In the genomic region with DNA sequence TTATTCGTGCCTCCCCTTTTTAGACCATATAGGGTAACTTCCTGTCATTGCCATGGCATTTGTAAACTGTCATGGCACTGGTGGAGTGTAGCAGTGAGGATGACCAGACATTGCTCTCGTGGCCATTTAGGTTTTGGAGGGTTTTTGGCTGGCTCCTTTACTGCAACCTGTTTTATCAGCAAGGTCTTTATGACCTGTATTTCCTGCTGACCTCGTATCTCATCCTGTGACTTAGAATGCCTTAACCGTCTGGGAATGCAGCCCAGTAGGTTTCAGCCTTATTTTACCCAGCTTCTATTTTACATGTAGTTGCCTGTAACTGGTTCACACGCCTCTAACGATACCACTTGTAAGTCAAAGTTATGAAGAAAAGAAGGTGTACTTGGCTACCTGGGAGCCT, we compare ENCODE assay signal across 8 cellular contexts. TPM values are rescaled to one million over a fixed set of nuclear protein-coding genes. Genes with fewer than 3 reads are reported as not detected.
DNase-seq lines count a peak whose midpoint lies in the region; ATAC-seq, FAIRE-seq and TF ChIP-seq lines count a peak whose summit lies in the region.
"Not testable (repeated sequence)": the region's sequence is repeated elsewhere in the genome, so short reads cannot be mapped to it uniquely, and the experiment has no call there.

No MANE protein-coding gene starts in this region.

- CTCF ChIA-PET in PC-9 (lab: Charles Lee): not testable (repeated sequence)
- CTCF ChIA-PET in endothelial cell of umbilical vein (lab: Charles Lee): interaction anchor here (1.1 to 2.0 kb wide), 4 partner anchors 9 to 19 kb away, joined by 3 to 7 read pairs (median 5); no protein-coding TSS in a partner anchor

- H3K9me2 ChIP-seq in PC-9 (ENCODE audit: insufficient read depth); hepatocyte (replicated peaks; ENCODE audit: insufficient read depth): not testable (repeated sequence)

- intact Hi-C loops in PC-9 (cut with micrococcal nuclease; ENCODE audit: unreplicated experiment): loop anchor here (1.0 to 2.0 kb wide), 2 partner anchors 13 to 23 kb away; partner anchors contain the start of gene SKIL
- intact Hi-C loops in endothelial cell of umbilical vein (cut with micrococcal nuclease): loop anchor here (1.0 kb wide), 2 partner anchors 12 to 13 kb away; no protein-coding TSS in a partner anchor
- intact Hi-C loops in Right ventricle myocardium inferior (cut with DNase I): not testable (repeated sequence)

- BruUV-seq in PC-9 (replicated peaks; lab: Mats Ljungman, UMichigan); endothelial cell of umbilical vein (replicated peaks; lab: Mats Ljungman, UMichigan): not testable (repeated sequence)

- peak overlapping the region; percentile 62 for H3K27ac ChIP-seq in PC-9
- H3K27ac ChIP-seq in astrocyte (ENCODE audit: low read depth, low read length): not testable (repeated sequence)
- peak overlapping the region; percentile 72 for H3K27ac ChIP-seq in endothelial cell of umbilical vein (ENCODE audit: insufficient read depth, low read depth, low read length)
- peak overlapping the region; percentile 90 for H3K27ac ChIP-seq in hepatocyte
- H3K27ac ChIP-seq in mesodermal cell (ENCODE audit: low read depth, low read length, severe bottlenecking): peak overlapping the region; percentile 53

- H3K27me3 Mint-ChIP-seq in astrocyte (ENCODE audit: low read depth, unreplicated experiment); progenitor cell of endocrine pancreas: not testable (repeated sequence)

- H3K4me1 ChIP-seq in PC-9 (replicated peaks; ENCODE audit: insufficient read depth) (peaks cover 35% of the 10 kb centered on the region), endothelial cell of umbilical vein (ENCODE audit: control insufficient read depth, extremely low read depth, insufficient read depth, low read length) (peaks cover 13% of the 10 kb centered on the region)
- not testable (repeated sequence) for H3K4me1 ChIP-seq in astrocyte (ENCODE audit: insufficient read depth, low read length); hepatocyte (ENCODE audit: insufficient read depth); mesodermal cell (ENCODE audit: control insufficient read depth, insufficient read depth, low read length, poor library complexity, severe bottlenecking)

- DNase-seq in Caki2 (ENCODE audit: low read depth) (peak; percentile 55), PC-9 (peak; percentile 58 to 68), endothelial cell of umbilical vein (ENCODE audit: low read depth, low spot score) (peak; percentile 69)
- not testable (repeated sequence) for DNase-seq in astrocyte (ENCODE audit: low read depth); Right ventricle myocardium inferior (ENCODE audit: missing footprints); hepatocyte (ENCODE audit: low spot score); progenitor cell of endocrine pancreas (ENCODE audit: low spot score, unreplicated experiment)

- POLR2A ChIA-PET in PC-9 (lab: Charles Lee; ENCODE audit: unreplicated experiment) (interaction anchor here (0.5 to 1.2 kb wide), 5 partner anchors 9 to 533 kb away, joined by 3 to 4 read pairs (median 3); no protein-coding TSS in a partner anchor), endothelial cell of umbilical vein (lab: Charles Lee) (interaction anchor here (0.7 to 1.2 kb wide), 3 partner anchors 9 to 14 kb away, joined by 3 to 5 read pairs (median 4); partner anchors contain the start of gene SKIL)

- not testable (repeated sequence) for H3K36me3 Mint-ChIP-seq in astrocyte (ENCODE audit: low read depth, unreplicated experiment); progenitor cell of endocrine pancreas (ENCODE audit: insufficient read depth)

- H3F3A ChIP-seq in PC-9 (ENCODE audit: insufficient read depth, low read depth): not testable (repeated sequence)

- not testable (repeated sequence) for H4K20me1 ChIP-seq in PC-9 (ENCODE audit: insufficient read depth); astrocyte (ENCODE audit: insufficient read depth, low read length); endothelial cell of umbilical vein (replicated peaks; ENCODE audit: control insufficient read depth, extremely low read depth, insufficient read depth, low read length); hepatocyte (ENCODE audit: insufficient read depth, poor library complexity, severe bottlenecking)

- not testable (repeated sequence) for H3K9me1 ChIP-seq in endothelial cell of umbilical vein (replicated peaks; ENCODE audit: control insufficient read depth, extremely low read depth, insufficient read depth, low read length)

- H3K79me2 ChIP-seq in PC-9 (ENCODE audit: low read depth); astrocyte (ENCODE audit: insufficient read depth, low read length); endothelial cell of umbilical vein (ENCODE audit: control insufficient read depth, insufficient read depth, low read length); hepatocyte: not testable (repeated sequence)

- not testable (repeated sequence) for H3K9ac ChIP-seq in astrocyte (ENCODE audit: low read length)
- H3K9ac ChIP-seq in endothelial cell of umbilical vein (replicated peaks; ENCODE audit: extremely low read depth, insufficient read depth, low read length): peak overlapping the region; percentile 56

- 43% methylated on average over 6 of the region's 6 CpGs for WGBS in hepatocyte (ENCODE audit: low lambda C conversion rate, missing lambda C conversion rate)
- WGBS in mesodermal cell (ENCODE audit: insufficient coverage in 2 of 2), 2 experiments: 63 to 93% methylated on average over 4 of the region's 6 CpGs

- H3K9me3 ChIP-seq in PC-9 (ENCODE audit: insufficient read depth, low read depth); astrocyte (ENCODE audit: insufficient read depth, low read depth, low read length); endothelial cell of umbilical vein (replicated peaks; ENCODE audit: control insufficient read depth, insufficient read depth, low read length); hepatocyte (ENCODE audit: low read depth): not testable (repeated sequence)
- peaks cover 18% of the 10 kb centered on the region for H3K9me3 ChIP-seq in mesodermal cell (ENCODE audit: control insufficient read depth, low read length)

- not testable (repeated sequence) for H3K36me3 ChIP-seq in PC-9 (ENCODE audit: low read depth); astrocyte (ENCODE audit: insufficient read depth, low read length); endothelial cell of umbilical vein (ENCODE audit: control insufficient read depth in 2 of 2, extremely low read depth in 1 of 2, insufficient read depth in 2 of 2, low read length in 2 of 2); hepatocyte (replicated peaks; ENCODE audit: insufficient read depth, low read depth); mesodermal cell (ENCODE audit: control insufficient read depth, insufficient read depth, low read length)

- not testable (repeated sequence) for TF ChIP-seq CTCF in PC-9 (conservative IDR thresholded peaks at IDR 0.05); astrocyte (IDR thresholded peaks at IDR 0.05; ENCODE audit: insufficient read depth, low read depth, low read length); endothelial cell of umbilical vein (IDR thresholded peaks at IDR 0.05; ENCODE audit: extremely low read depth in 1 of 2, insufficient read depth in 1 of 2, low read depth in 1 of 2, low read length in 2 of 2); hepatocyte (IDR thresholded peaks at IDR 0.05; ENCODE audit: poor library complexity); progenitor cell of endocrine pancreas (IDR thresholded peaks at IDR 0.05; ENCODE audit: unreplicated experiment)

- H2AFZ ChIP-seq in PC-9 (peak overlapping the region; percentile 52), endothelial cell of umbilical vein (ENCODE audit: low read depth, low read length) (peak overlapping the region; percentile 39)
- H2AFZ ChIP-seq in astrocyte (ENCODE audit: low read depth, low read length); hepatocyte: not testable (repeated sequence)

- peak; percentile 34 for ATAC-seq in Right ventricle myocardium inferior

- H3K4me3 ChIP-seq in PC-9; astrocyte (ENCODE audit: insufficient read depth, low read depth, low read length); endothelial cell of umbilical vein (replicated peaks in 1 of 3; ENCODE audit: insufficient read depth in 1 of 3, low read depth in 1 of 3, low read length in 3 of 3); hepatocyte; mesodermal cell (ENCODE audit: extremely low read depth, insufficient read depth, low read length, poor library complexity, severe bottlenecking): not testable (repeated sequence)

- H3K27ac Mint-ChIP-seq in astrocyte (ENCODE audit: unreplicated experiment): peak overlapping the region; percentile 94
- peak overlapping the region; percentile 84 for H3K27ac Mint-ChIP-seq in progenitor cell of endocrine pancreas

- H3K4me2 ChIP-seq in PC-9 (peak overlapping the region; percentile 35), endothelial cell of umbilical vein (ENCODE audit: insufficient read depth, low read length) (peak overlapping the region; percentile 17), hepatocyte (peak overlapping the region; percentile 34)
- not testable (repeated sequence) for H3K4me2 ChIP-seq in astrocyte (ENCODE audit: low read length)

- not testable (repeated sequence) for H3K4me3 Mint-ChIP-seq in astrocyte (ENCODE audit: unreplicated experiment); progenitor cell of endocrine pancreas (ENCODE audit: low read depth)

- not testable (repeated sequence) for TF ChIP-seq POLR2A in endothelial cell of umbilical vein (IDR thresholded peaks at IDR 0.05; ENCODE audit: low read depth, low read length)

- dilution Hi-C loops in endothelial cell of umbilical vein (cut with MboI; ENCODE audit: extremely low pct_ligation_motif_present, low sequenced_read_pairs): not testable (repeated sequence)

- in situ Hi-C loops in Caki2 (cut with HindIII; ENCODE audit: low pct_unique_long_range_greater_than_20kb, low sequenced_read_pairs): not testable (repeated sequence)

- H3K4me1 Mint-ChIP-seq in astrocyte (ENCODE audit: low read depth, unreplicated experiment) (peaks cover 15% of the 10 kb centered on the region), progenitor cell of endocrine pancreas (ENCODE audit: low read depth) (peaks cover 13% of the 10 kb centered on the region)

- not testable (repeated sequence) for H3K27me3 ChIP-seq in PC-9 (ENCODE audit: insufficient read depth, low read depth); astrocyte (ENCODE audit: insufficient read depth, low read length); endothelial cell of umbilical vein (ENCODE audit: control insufficient read depth in 2 of 2, insufficient read depth in 2 of 2, low read length in 2 of 2); hepatocyte

- H3K9me3 Mint-ChIP-seq in astrocyte (ENCODE audit: unreplicated experiment); progenitor cell of endocrine pancreas (ENCODE audit: low read depth): not testable (repeated sequence)

- FAIRE-seq in astrocyte (lab: Jason Lieb, UNC); endothelial cell of umbilical vein (lab: Jason Lieb, UNC): not testable (repeated sequence)

RNA-seq across cellular contexts. Expression of gene SKIL, which starts 13.7 kb away (rescaled TPM):
- total RNA-seq in Caki2 (2014; rRNA removed; shearing (Covaris generic); ENCODE audit: low replicate concordance): 33.2 and 55.8 TPM in 2 replicates
- 119 and 138 TPM in 2 replicates for total RNA-seq in PC-9 (2021)
- 152 and 156 TPM in 2 replicates for total RNA-seq in astrocyte
- total RNA-seq in endothelial cell of umbilical vein: 135 and 149 TPM in 2 replicates
- 13.2 and 18.4 TPM in 2 replicates for polyA plus RNA-seq in endothelial cell of umbilical vein
- polyA plus RNA-seq in endothelial cell of umbilical vein (2011; cell fraction: cytosol; rRNA removed): 20.2 and 22.9 TPM in 2 replicates
- 69.3 and 85.9 TPM in 2 replicates for polyA plus RNA-seq in endothelial cell of umbilical vein (2011; cell fraction: nucleus; rRNA removed)
- 83.5 and 84.7 TPM in 2 replicates for polyA plus RNA-seq in endothelial cell of umbilical vein (2012)
- 159 and 171 TPM in 2 replicates for polyA minus RNA-seq in endothelial cell of umbilical vein
- polyA minus RNA-seq in endothelial cell of umbilical vein (2011; cell fraction: cytosol; rRNA and poly(A)+ RNA removed): 65.2 TPM
- polyA minus RNA-seq in endothelial cell of umbilical vein (2011; cell fraction: nucleus; rRNA and poly(A)+ RNA removed): 125 and 167 TPM in 2 replicates
- total RNA-seq in Right ventricle myocardium inferior: 14.2 TPM
- total RNA-seq in hepatocyte: 79.3 and 87.5 TPM in 2 replicates
- polyA plus RNA-seq in hepatocyte: 28.3 and 28.9 TPM in 2 replicates
- polyA plus RNA-seq in mesodermal cell (2013, experiment 1 of 2): 62.9 TPM
- polyA plus RNA-seq in mesodermal cell (2013, experiment 2 of 2): 50.1 TPM
- 98.0 and 99.4 TPM in 2 replicates for total RNA-seq in progenitor cell of endocrine pancreas
